Comparison of ENCODE assay signal across 8 cellular contexts in genomic region chr19:39413903-39414608, GRCh38. TPM values are rescaled to one million over a fixed set of nuclear protein-coding genes. Genes with fewer than 3 reads are reported as not detected.
A peak's percentile ranks its signal among the peaks of the same experiment; 100 is the strongest.
DNase-seq lines count a peak whose midpoint lies in the region; ATAC-seq, FAIRE-seq and TF ChIP-seq lines count a peak whose summit lies in the region.

No MANE protein-coding gene starts in this region.

- no CpG with 5 or more reads among the region's 18 CpGs for WGBS in H9 (ENCODE audit: extremely low coverage, insufficient read length, low lambda C conversion rate)

- no peak overlapping the region for H4K8ac ChIP-seq in H9 (replicated peaks; ENCODE audit: insufficient read length, low read depth, low read length)

- no peak overlapping the region for H2AFZ ChIP-seq in H9 (ENCODE audit: low read length)
- peak overlapping the region; percentile 1 for H2AFZ ChIP-seq in astrocyte (ENCODE audit: low read depth, low read length)
- H2AFZ ChIP-seq in keratinocyte (ENCODE audit: control insufficient read depth, low read length) = peak overlapping the region; percentile 19

- no peak overlapping the region for H2BK12ac ChIP-seq in H9 (ENCODE audit: insufficient read length, low read depth, low read length)

- peaks cover 6% of the 10 kb centered on the region for H3K79me1 ChIP-seq in H9 (ENCODE audit: insufficient read depth, low read depth, low read length, poor library complexity, severe bottlenecking)

- peaks cover 2% of the 10 kb centered on the region for H4K20me1 ChIP-seq in H9 (ENCODE audit: control insufficient read depth, insufficient read depth, insufficient read length)
- H4K20me1 ChIP-seq in astrocyte (ENCODE audit: insufficient read depth, low read length) = peaks cover 52% of the 10 kb centered on the region
- H4K20me1 ChIP-seq in keratinocyte (ENCODE audit: control insufficient read depth, extremely low read depth, insufficient read depth, low read length) = no peaks in the 10 kb centered on the region

- H2BK15ac ChIP-seq in H9 (ENCODE audit: low read depth, low read length) = no peak overlapping the region

- DNase-seq in AG09319 (ENCODE audit: extremely low read depth, low read depth) = no peak
- DNase-seq in H9 = no peak
- DNase-seq in astrocyte (ENCODE audit: low read depth) = no peak
- DNase-seq in keratinocyte (ENCODE audit: low read depth, low spot score) = no peak
- DNase-seq in GM19238 (ENCODE audit: insufficient read length, low spot score) = no peak

- H4K91ac ChIP-seq in H9 (ENCODE audit: insufficient read length, low read depth, low read length) = no peak overlapping the region

- H3K27me3 ChIP-seq in H9 (ENCODE audit: insufficient read depth, low read length) (no peaks in the 10 kb centered on the region), astrocyte (ENCODE audit: insufficient read depth, low read length) (no peaks in the 10 kb centered on the region), keratinocyte (ENCODE audit: control insufficient read depth, extremely low read depth, insufficient read depth, low read length) (no peaks in the 10 kb centered on the region)

- H3K4ac ChIP-seq in H9 (ENCODE audit: low read depth, low read length) = no peak overlapping the region

- H3K27ac ChIP-seq in H9 (ENCODE audit: insufficient read length, low read depth, low read length) (no peak overlapping the region), astrocyte (ENCODE audit: low read depth, low read length) (peak overlapping the region; percentile 97), keratinocyte (ENCODE audit: control insufficient read depth, insufficient read depth, low read length) (no peak overlapping the region), temporal lobe (ENCODE audit: low read depth, low read length) (peak overlapping the region; percentile 51)

- H3K14ac ChIP-seq in H9 (ENCODE audit: insufficient read depth, low read length) = peak overlapping the region; percentile 74; the same call in 1 of the 2 replicates

- H3K4me2 ChIP-seq in H9 (ENCODE audit: insufficient read depth, insufficient read length, low read length) = peak overlapping the region; percentile 89
- H3K4me2 ChIP-seq in astrocyte (ENCODE audit: low read length) = peak overlapping the region; percentile 97
- peak overlapping the region; percentile 83 for H3K4me2 ChIP-seq in keratinocyte (ENCODE audit: control insufficient read depth, extremely low read depth, insufficient read depth, low read depth, low read length)

- H3T11ph ChIP-seq in H9 (ENCODE audit: low read length) = no peak overlapping the region

- H3K9me1 ChIP-seq in keratinocyte (ENCODE audit: control insufficient read depth, extremely low read depth, insufficient read depth, low read length) = no peaks in the 10 kb centered on the region

- H2BK20ac ChIP-seq in H9 (ENCODE audit: low read depth, low read length, poor library complexity, severe bottlenecking) = no peak overlapping the region

- H2AK5ac ChIP-seq in H9 (ENCODE audit: insufficient read length, low read length) = no peak overlapping the region

- H3K4me1 ChIP-seq in H9 (ENCODE audit: insufficient read depth, low read length) (peaks cover 4% of the 10 kb centered on the region; the same call in 1 of the 2 replicates), astrocyte (ENCODE audit: insufficient read depth, low read length) (peaks cover 37% of the 10 kb centered on the region), keratinocyte (ENCODE audit: control insufficient read depth, extremely low read depth, insufficient read depth, low read length) (peaks cover 20% of the 10 kb centered on the region)

- H3K4me3 ChIP-seq in astrocyte (ENCODE audit: insufficient read depth, low read depth, low read length) (peak overlapping the region; percentile 83), keratinocyte (ENCODE audit: control insufficient read depth in 2 of 3, extremely low read depth in 1 of 3, insufficient read depth in 2 of 3, low read depth in 1 of 3, low read length in 3 of 3) (peak overlapping the region; percentile 67 to 88 (median 68))

- no peak overlapping the region for H2BK5ac ChIP-seq in H9 (ENCODE audit: insufficient read length, low read length)

- no peaks in the 10 kb centered on the region; a peak in 1 of 5 replicates for H3K9me3 Mint-ChIP-seq in H9
- no peaks in the 10 kb centered on the region for H3K9me3 Mint-ChIP-seq in astrocyte (ENCODE audit: unreplicated experiment)

- dilution Hi-C loops in keratinocyte (cut with MboI; ENCODE audit: extremely low pct_ligation_motif_present, low sequenced_read_pairs) = no loop called here

- H3K9me3 ChIP-seq in H9 (ENCODE audit: control insufficient read depth, low read depth, low read length) (no peaks in the 10 kb centered on the region), astrocyte (ENCODE audit: insufficient read depth, low read depth, low read length) (no peaks in the 10 kb centered on the region), keratinocyte (ENCODE audit: control insufficient read depth, low read depth, low read length) (no peaks in the 10 kb centered on the region)

- H4K5ac ChIP-seq in H9 (ENCODE audit: insufficient read length, low read depth, low read length) = no peak overlapping the region

- peaks cover 7% of the 10 kb centered on the region for H3K23me2 ChIP-seq in H9 (ENCODE audit: insufficient read length, low read depth, low read length, poor library complexity, severe bottlenecking)

- H3K27ac Mint-ChIP-seq in H9 (peak overlapping the region; percentile 95 to 96 (median 96)), astrocyte (ENCODE audit: unreplicated experiment) (peak overlapping the region; percentile 94)

- ATAC-seq in GM18873 (IDR thresholded peaks at IDR 0.05; ENCODE audit: low FRiP score, unreplicated experiment) = no peak
- ATAC-seq in GM21360 (IDR thresholded peaks at IDR 0.05; ENCODE audit: unreplicated experiment) = no peak

- peak; percentile 43 for TF ChIP-seq CTCF in AG09319 (IDR thresholded peaks at IDR 0.05; ENCODE audit: low read depth, low read length)
- TF ChIP-seq CTCF in H9 (conservative IDR thresholded peaks at IDR 0.05) = peak; percentile 25; the same call in 1 of the 3 replicates
- no peak for TF ChIP-seq CTCF in astrocyte (IDR thresholded peaks at IDR 0.05; ENCODE audit: insufficient read depth, low read depth, low read length)
- TF ChIP-seq CTCF in keratinocyte (optimal IDR thresholded peaks at IDR 0.05 in 1 of 3, IDR thresholded peaks at IDR 0.05 in 1 of 3, conservative IDR thresholded peaks at IDR 0.05 in 1 of 3; ENCODE audit: extremely low read depth in 1 of 3, insufficient read depth in 2 of 3, low read length in 3 of 3) = peak in 2 of 3 experiments; percentile 7 to 36

- H3K18ac ChIP-seq in H9 (ENCODE audit: insufficient read length, low read depth, low read length) = peak overlapping the region; percentile 57

- no peak overlapping the region for H3K56ac ChIP-seq in H9 (ENCODE audit: insufficient read length, low read depth, low read length)

- H3K27me3 Mint-ChIP-seq in H9 (ENCODE audit: low read depth) (peaks cover 1% of the 10 kb centered on the region; the same call in 1 of the 2 replicates), astrocyte (ENCODE audit: low read depth, unreplicated experiment) (no peaks in the 10 kb centered on the region)

- H3K79me2 ChIP-seq in H9 (ENCODE audit: insufficient read depth, low read length) = peaks cover 6% of the 10 kb centered on the region; the same call in 1 of the 2 replicates
- H3K79me2 ChIP-seq in astrocyte (ENCODE audit: insufficient read depth, low read length) = peaks cover 65% of the 10 kb centered on the region
- peaks cover 1% of the 10 kb centered on the region for H3K79me2 ChIP-seq in keratinocyte (ENCODE audit: control insufficient read depth, insufficient read depth, low read length)

- FAIRE-seq in astrocyte (lab: Jason Lieb, UNC) (no peak), keratinocyte (lab: Jason Lieb, UNC) (no peak)

- peak overlapping the region; percentile 96 to 97 for H3K4me3 Mint-ChIP-seq in H9
- H3K4me3 Mint-ChIP-seq in astrocyte (ENCODE audit: unreplicated experiment) = peak overlapping the region; percentile 90

- H3K9ac ChIP-seq in H9 (ENCODE audit: extremely low read depth, insufficient read length, low read length) (peak overlapping the region; percentile 63), astrocyte (ENCODE audit: low read length) (peak overlapping the region; percentile 97), keratinocyte (ENCODE audit: control insufficient read depth, extremely low read depth, insufficient read depth, low read length) (peak overlapping the region; percentile 78)

- H3K4me1 Mint-ChIP-seq in H9 (peaks cover 29 to 37% of the 10 kb centered on the region in 2 experiments), astrocyte (ENCODE audit: low read depth, unreplicated experiment) (peaks cover 28% of the 10 kb centered on the region)

- H2BK120ac ChIP-seq in H9 (ENCODE audit: low read depth, low read length, poor library complexity, severe bottlenecking) = peak overlapping the region; percentile 28

- no peak overlapping the region for H3K23ac ChIP-seq in H9 (ENCODE audit: insufficient read length, low read depth, low read length)

- peaks cover 7% of the 10 kb centered on the region for H3K36me3 ChIP-seq in astrocyte (ENCODE audit: insufficient read depth, low read length)
- H3K36me3 ChIP-seq in keratinocyte (ENCODE audit: control insufficient read depth in 2 of 2, extremely low read depth in 1 of 2, insufficient read depth in 2 of 2, low read length in 2 of 2) = peaks cover 5 to 12% of the 10 kb centered on the region in 2 experiments

- H3K36me3 Mint-ChIP-seq in H9 (ENCODE audit: insufficient read depth in 1 of 3, low read depth in 3 of 3) (peaks cover 15 to 48% (median 32%) of the 10 kb centered on the region in 3 experiments), astrocyte (ENCODE audit: low read depth, unreplicated experiment) (peaks cover 8% of the 10 kb centered on the region)

RNA-seq across cellular contexts. Expression of gene PLEKHG2, which starts 1.6 kb away (rescaled TPM):
- total RNA-seq in H9 (2021) = 167 and 170 TPM in 2 replicates
- total RNA-seq in astrocyte = 101 and 102 TPM in 2 replicates
- polyA plus RNA-seq in keratinocyte = 3.6 to 6.4 TPM (median 5.2 TPM) in 3 replicates
- 2.9 TPM for polyA plus RNA-seq in keratinocyte (2011; ENCODE audit: low read depth)
- polyA plus RNA-seq in keratinocyte (2011; cell fraction: cytosol; rRNA removed) = 2.6 and 2.8 TPM in 2 replicates
- polyA plus RNA-seq in keratinocyte (2011; cell fraction: nucleus; rRNA removed) = 20.5 and 27.7 TPM in 2 replicates
- 4.8 and 12.2 TPM in 2 replicates for polyA plus RNA-seq in keratinocyte (2012; ENCODE audit: low replicate concordance)
- 6.0 to 50.0 TPM (median 6.2 TPM) in 3 replicates for polyA minus RNA-seq in keratinocyte
- 9.0 TPM for polyA minus RNA-seq in keratinocyte (2011; cell fraction: cytosol; rRNA and poly(A)+ RNA removed)
- polyA minus RNA-seq in keratinocyte (2011; cell fraction: nucleus; rRNA and poly(A)+ RNA removed) = 12.6 and 12.8 TPM in 2 replicates
- 20.2 TPM for total RNA-seq in temporal lobe

RNA-seq across cellular contexts. Expression of gene ZFP36, which starts 7.4 kb away (rescaled TPM):
- total RNA-seq in H9 (2021) (14.6 and 15.4 TPM in 2 replicates), astrocyte (21.6 and 28.0 TPM in 2 replicates), temporal lobe (2.0 TPM)
- 10.4 to 14.2 TPM (median 12.8 TPM) in 3 replicates for polyA plus RNA-seq in keratinocyte
- 66.8 TPM for polyA plus RNA-seq in keratinocyte (2011; ENCODE audit: low read depth)
- polyA plus RNA-seq in keratinocyte (2011; cell fraction: cytosol; rRNA removed) = 11.3 and 17.9 TPM in 2 replicates
- 93.2 and 153 TPM in 2 replicates for polyA plus RNA-seq in keratinocyte (2011; cell fraction: nucleus; rRNA removed)
- 35.1 and 305 TPM in 2 replicates for polyA plus RNA-seq in keratinocyte (2012; ENCODE audit: low replicate concordance)
- polyA minus RNA-seq in keratinocyte = 6.3 to 18.5 TPM (median 9.8 TPM) in 3 replicates
- 40.3 TPM for polyA minus RNA-seq in keratinocyte (2011; cell fraction: cytosol; rRNA and poly(A)+ RNA removed)
- polyA minus RNA-seq in keratinocyte (2011; cell fraction: nucleus; rRNA and poly(A)+ RNA removed) = 35.3 and 40.7 TPM in 2 replicates

RNA-seq across cellular contexts. Expression of gene RPS16, which starts 21.7 kb away (rescaled TPM):
- total RNA-seq in H9 (2021) (2,711 and 2,810 TPM in 2 replicates), astrocyte (1,194 and 1,329 TPM in 2 replicates), temporal lobe (57.5 TPM)
- 1,323 to 2,302 TPM (median 1,614 TPM) in 3 replicates for polyA plus RNA-seq in keratinocyte
- 343 TPM for polyA plus RNA-seq in keratinocyte (2011; ENCODE audit: low read depth)
- 1,568 and 2,617 TPM in 2 replicates for polyA plus RNA-seq in keratinocyte (2011; cell fraction: cytosol; rRNA removed)
- 776 and 828 TPM in 2 replicates for polyA plus RNA-seq in keratinocyte (2011; cell fraction: nucleus; rRNA removed)
- polyA plus RNA-seq in keratinocyte (2012; ENCODE audit: low replicate concordance) = 2,774 and 3,181 TPM in 2 replicates
- 1,316 to 1,952 TPM (median 1,376 TPM) in 3 replicates for polyA minus RNA-seq in keratinocyte
- polyA minus RNA-seq in keratinocyte (2011; cell fraction: cytosol; rRNA and poly(A)+ RNA removed) = 2,828 TPM
- polyA minus RNA-seq in keratinocyte (2011; cell fraction: nucleus; rRNA and poly(A)+ RNA removed) = 277 and 290 TPM in 2 replicates

RNA-seq across cellular contexts. Expression of gene MED29, which starts 22.9 kb away (rescaled TPM):
- total RNA-seq in H9 (2021) = 48.3 and 49.2 TPM in 2 replicates
- 27.0 and 29.9 TPM in 2 replicates for total RNA-seq in astrocyte
- polyA plus RNA-seq in keratinocyte = 14.7 to 18.8 TPM (median 18.2 TPM) in 3 replicates
- polyA plus RNA-seq in keratinocyte (2011; ENCODE audit: low read depth) = 20.0 TPM
- polyA plus RNA-seq in keratinocyte (2011; cell fraction: cytosol; rRNA removed) = 18.8 and 23.9 TPM in 2 replicates
- 15.6 and 18.3 TPM in 2 replicates for polyA plus RNA-seq in keratinocyte (2011; cell fraction: nucleus; rRNA removed)
- polyA plus RNA-seq in keratinocyte (2012; ENCODE audit: low replicate concordance) = 9.2 and 15.5 TPM in 2 replicates
- polyA minus RNA-seq in keratinocyte = 18.8 to 47.0 TPM (median 20.1 TPM) in 3 replicates
- polyA minus RNA-seq in keratinocyte (2011; cell fraction: cytosol; rRNA and poly(A)+ RNA removed) = 17.8 TPM
- polyA minus RNA-seq in keratinocyte (2011; cell fraction: nucleus; rRNA and poly(A)+ RNA removed) = 6.0 and 8.5 TPM in 2 replicates
- total RNA-seq in temporal lobe = 16.2 TPM

RNA-seq across cellular contexts. Expression of gene PAF1, which starts 23.1 kb away (rescaled TPM):
- 34.9 and 38.0 TPM in 2 replicates for total RNA-seq in H9 (2021)
- total RNA-seq in astrocyte = 42.0 and 43.2 TPM in 2 replicates
- 30.7 to 53.3 TPM (median 39.4 TPM) in 3 replicates for polyA plus RNA-seq in keratinocyte
- 42.1 TPM for polyA plus RNA-seq in keratinocyte (2011; ENCODE audit: low read depth)
- 37.7 and 48.7 TPM in 2 replicates for polyA plus RNA-seq in keratinocyte (2011; cell fraction: cytosol; rRNA removed)
- polyA plus RNA-seq in keratinocyte (2011; cell fraction: nucleus; rRNA removed) = 52.1 and 61.1 TPM in 2 replicates
- polyA plus RNA-seq in keratinocyte (2012; ENCODE audit: low replicate concordance) = 40.2 and 49.3 TPM in 2 replicates
- 19.4 to 34.4 TPM (median 29.8 TPM) in 3 replicates for polyA minus RNA-seq in keratinocyte
- polyA minus RNA-seq in keratinocyte (2011; cell fraction: cytosol; rRNA and poly(A)+ RNA removed) = 32.2 TPM
- polyA minus RNA-seq in keratinocyte (2011; cell fraction: nucleus; rRNA and poly(A)+ RNA removed) = 21.0 and 24.5 TPM in 2 replicates
- 21.6 TPM for total RNA-seq in temporal lobe

Comparison
In these comparisons a context has a peak if more than half of its experiments do, and no peak if none do; other contexts are left out.
1. H3K27ac ChIP-seq: peak in astrocyte (single experiment) and temporal lobe (single experiment); none in H9 (single experiment) and keratinocyte (single experiment).
2. RNA of gene RPS16, which starts 21.7 kb away (total RNA-seq): 2,711 to 2,810 TPM in H9 and 1,194 to 1,329 TPM in astrocyte; 57.5 TPM in temporal lobe (single experiment); every median in the first group is over 10 times any median in the second.
3. Peak in every context shown above with its lines, with median percentiles within 50 percentile points of each other: H3K4me2 ChIP-seq and H3K9ac ChIP-seq.